In the genomic region with DNA sequence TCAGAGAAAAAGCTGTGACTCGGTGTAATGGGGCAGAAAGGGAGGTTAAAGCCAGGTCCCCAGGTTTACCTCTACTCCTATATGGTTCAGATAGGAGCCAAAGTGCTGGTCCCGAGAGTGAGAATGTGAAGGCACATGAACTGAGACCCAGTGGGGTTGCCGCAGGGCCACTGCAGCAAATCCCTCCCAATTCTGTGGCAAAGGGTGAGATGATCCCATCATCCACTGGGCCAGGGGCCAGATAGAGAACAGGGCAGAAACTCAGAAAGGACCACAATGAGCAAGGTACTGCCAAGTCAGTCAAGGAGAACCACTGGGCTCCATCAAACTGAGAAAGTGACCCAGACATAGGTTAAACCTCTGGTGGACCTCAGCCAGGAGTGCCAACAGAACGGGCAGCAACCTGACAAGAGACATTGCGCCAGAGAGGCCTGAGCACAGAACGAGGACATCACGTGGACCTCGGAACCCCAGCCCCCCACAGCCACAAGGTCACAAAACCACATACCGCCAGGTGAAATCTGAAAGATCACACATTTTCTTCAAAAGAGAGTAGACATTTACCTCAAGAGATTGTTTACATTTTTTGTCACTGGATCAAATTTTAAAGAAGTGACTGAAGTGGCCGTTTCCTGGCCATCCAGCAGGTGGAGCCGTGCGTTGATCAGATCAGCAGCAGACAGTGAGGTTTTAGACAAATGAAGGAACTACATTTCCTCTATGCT, we compare ENCODE assay signal across 8 cellular contexts. TPM values are rescaled to one million over a fixed set of nuclear protein-coding genes. Genes with fewer than 3 reads are reported as not detected.
DNase-seq lines count a peak whose midpoint lies in the region; ATAC-seq, FAIRE-seq and TF ChIP-seq lines count a peak whose summit lies in the region.

No MANE protein-coding gene starts in this region.

- TF ChIP-seq CTCF in A549 (IDR thresholded peaks at IDR 0.05): peak; percentile 91

- CTCF ChIA-PET in A549 (lab: Yijun Ruan, JAX): interaction anchor here (0.6 to 1.9 kb wide), 4 partner anchors 21 to 722 kb away, joined by 3 to 6 read pairs (median 5); no protein-coding TSS in a partner anchor
- CTCF ChIA-PET in activated CD4-positive, alpha-beta memory T cell treated with anti-CD3 and anti-CD28 coated beads, Interleukin-2, amount 10 ng/mL, durations not matched to agents 7 days and 5 days (lab: Charles Lee): interaction anchor here (2.1 to 3.0 kb wide), 2 partner anchors 32 to 161 kb away, joined by 8 to 12 read pairs; a partner anchor contains a TSS

- peak; percentile 67 to 76 for DNase-seq in A549 (ENCODE audit: low read depth in 1 of 2, low spot score in 1 of 2)
- peak; percentile 54 for DNase-seq in NCI-H774 (lab: John Stamatoyannopoulos, UW)
- peak; percentile 79 for DNase-seq in activated CD4-positive, alpha-beta memory T cell treated with anti-CD3 and anti-CD28 coated beads, Interleukin-2, amount 10 ng/mL, durations not matched to agents 7 days and 5 days
- DNase-seq in effector memory CD4-positive, alpha-beta T cell: peak; percentile 30 to 50 (median 33)
- DNase-seq in mesendoderm: peak; percentile 51
- DNase-seq in stimulated activated CD8-positive, alpha-beta memory T cell treated with anti-CD3 and anti-CD28 coated beads, Interleukin-4, amount 100 ng/mL, for 24 hours (ENCODE audit: low read depth): peak; percentile 52

- H3K27ac Mint-ChIP-seq in activated CD4-positive, alpha-beta memory T cell treated with anti-CD3 and anti-CD28 coated beads, Interleukin-2, amount 10 ng/mL, durations not matched to agents 7 days and 5 days: no peak overlapping the region

- no peaks in the 10 kb centered on the region for H3K9me3 ChIP-seq in A549
- no peaks in the 10 kb centered on the region for H3K9me3 ChIP-seq in effector memory CD4-positive, alpha-beta T cell (ENCODE audit: control insufficient read depth, low read length)

- H3K4me2 ChIP-seq in A549 (peak overlapping the region; percentile 56), mesendoderm (ENCODE audit: low read length) (no peak overlapping the region)

- H3K27ac ChIP-seq in A549 (no peak overlapping the region), mesendoderm (ENCODE audit: low read depth, low read length) (no peak overlapping the region)
- no peak overlapping the region for H3K27ac ChIP-seq in effector memory CD4-positive, alpha-beta T cell (ENCODE audit: insufficient read depth, low read length, poor library complexity, severe bottlenecking)

- no peak overlapping the region for H3K4me3 Mint-ChIP-seq in activated CD4-positive, alpha-beta memory T cell treated with anti-CD3 and anti-CD28 coated beads, Interleukin-2, amount 10 ng/mL, durations not matched to agents 7 days and 5 days

- no peak overlapping the region for H3K56ac ChIP-seq in mesendoderm (ENCODE audit: low read length)

- no peak overlapping the region for H2AK5ac ChIP-seq in mesendoderm (ENCODE audit: low read length)

- peak; percentile 36 for FAIRE-seq in A549 (lab: Jason Lieb, UNC)

- POLR2A ChIA-PET in A549 (lab: Yijun Ruan, JAX): no interaction called here
- POLR2A ChIA-PET in activated CD4-positive, alpha-beta memory T cell treated with anti-CD3 and anti-CD28 coated beads, Interleukin-2, amount 10 ng/mL, durations not matched to agents 7 days and 5 days (lab: Charles Lee): no interaction called here

- H2BK15ac ChIP-seq in mesendoderm (replicated peaks; ENCODE audit: low read depth): no peak overlapping the region

- no peaks in the 10 kb centered on the region for H3K9me3 Mint-ChIP-seq in activated CD4-positive, alpha-beta memory T cell treated with anti-CD3 and anti-CD28 coated beads, Interleukin-2, amount 10 ng/mL, durations not matched to agents 7 days and 5 days

- H3K4me3 ChIP-seq in A549 (no peak overlapping the region), mesendoderm (ENCODE audit: low read length) (no peak overlapping the region)
- H3K4me3 ChIP-seq in effector memory CD4-positive, alpha-beta T cell (ENCODE audit: insufficient read depth, low read depth, low read length, poor library complexity, severe bottlenecking): no peak overlapping the region

- H4K5ac ChIP-seq in mesendoderm (ENCODE audit: low read length): no peak overlapping the region

- ATAC-seq in A549: peak; percentile 93 to 96
- ATAC-seq in GM18505 (IDR thresholded peaks at IDR 0.05; ENCODE audit: unreplicated experiment): peak; percentile 70
- ATAC-seq in HG03378 (IDR thresholded peaks at IDR 0.05; ENCODE audit: unreplicated experiment): peak; percentile 59

- no peak overlapping the region for H3K9ac ChIP-seq in mesendoderm (ENCODE audit: low read length)

- no peak for TF ChIP-seq EP300 in A549 (IDR thresholded peaks at IDR 0.05)

- WGBS in A549 (ENCODE audit: missing lambda C conversion rate): 22% methylated on average over 12 of the region's 12 CpGs
- no CpG with 5 or more reads among the region's 12 CpGs for WGBS in mesendoderm (ENCODE audit: extremely low coverage, insufficient coverage, low lambda C conversion rate)

- no peaks in the 10 kb centered on the region for H3K79me2 ChIP-seq in mesendoderm (ENCODE audit: control insufficient read depth, insufficient read depth, low read length)

- H3K27me3 Mint-ChIP-seq in activated CD4-positive, alpha-beta memory T cell treated with anti-CD3 and anti-CD28 coated beads, Interleukin-2, amount 10 ng/mL, durations not matched to agents 7 days and 5 days: peaks cover 11% of the 10 kb centered on the region

- H3K4me1 ChIP-seq in A549 (no peaks in the 10 kb centered on the region), mesendoderm (ENCODE audit: control insufficient read depth, low read depth, low read length) (no peaks in the 10 kb centered on the region)
- H3K4me1 ChIP-seq in effector memory CD4-positive, alpha-beta T cell (ENCODE audit: control insufficient read depth, insufficient read depth, low read length, poor library complexity, severe bottlenecking): no peaks in the 10 kb centered on the region

- H3K36me3 Mint-ChIP-seq in activated CD4-positive, alpha-beta memory T cell treated with anti-CD3 and anti-CD28 coated beads, Interleukin-2, amount 10 ng/mL, durations not matched to agents 7 days and 5 days (ENCODE audit: low read depth): no peaks in the 10 kb centered on the region

- H3K23ac ChIP-seq in mesendoderm (ENCODE audit: low read length): no peak overlapping the region

- no peak overlapping the region for H3K18ac ChIP-seq in mesendoderm (ENCODE audit: low read length)

- no peaks in the 10 kb centered on the region for H3K79me1 ChIP-seq in mesendoderm (ENCODE audit: low read length)

- H3K27me3 ChIP-seq in effector memory CD4-positive, alpha-beta T cell (replicated peaks; ENCODE audit: control insufficient read depth, insufficient read depth, low read length, poor library complexity, severe bottlenecking): no peaks in the 10 kb centered on the region
- H3K27me3 ChIP-seq in mesendoderm (ENCODE audit: insufficient read depth, low read length, poor library complexity): no peaks in the 10 kb centered on the region

- no peak overlapping the region for H3K4ac ChIP-seq in mesendoderm (ENCODE audit: low read depth, low read length)

- H2BK120ac ChIP-seq in mesendoderm (ENCODE audit: low read depth, low read length): no peak overlapping the region

- H4K8ac ChIP-seq in mesendoderm (ENCODE audit: low read depth, low read length): no peak overlapping the region

- TF ChIP-seq RAD21 in A549 (conservative IDR thresholded peaks at IDR 0.05 in 1 of 2, IDR thresholded peaks at IDR 0.05 in 1 of 2): peak; percentile 75

- no peaks in the 10 kb centered on the region for H3K36me3 ChIP-seq in effector memory CD4-positive, alpha-beta T cell (ENCODE audit: control insufficient read depth, insufficient read depth, low read length)
- H3K36me3 ChIP-seq in mesendoderm (ENCODE audit: control insufficient read depth, insufficient read depth, low read length): no peaks in the 10 kb centered on the region

- H3K4me1 Mint-ChIP-seq in activated CD4-positive, alpha-beta memory T cell treated with anti-CD3 and anti-CD28 coated beads, Interleukin-2, amount 10 ng/mL, durations not matched to agents 7 days and 5 days: no peaks in the 10 kb centered on the region

- TF ChIP-seq POLR2A in A549 (IDR thresholded peaks at IDR 0.05; ENCODE audit: low read length): no peak
- no peak for TF ChIP-seq POLR2A in GM18505 (IDR thresholded peaks at IDR 0.05; ENCODE audit: borderline replicate concordance, extremely low read depth, insufficient read depth, insufficient read length)

- no peak overlapping the region for H2BK5ac ChIP-seq in mesendoderm (ENCODE audit: low read length)

TF ChIP-seq in A549, 52 proteins besides CTCF, POLR2A, EP300 and RAD21:
- TF ChIP-seq MYC (IDR thresholded peaks at IDR 0.05; ENCODE audit: borderline replicate concordance, low read length) (no peak), SMC3 (IDR thresholded peaks at IDR 0.05) (peak; percentile 89), FOSB (CRISPR knock-in tag; IDR thresholded peaks at IDR 0.05) (no peak), CEBPB (IDR thresholded peaks at IDR 0.05) (peak; percentile 30 to 50; a peak in 2 of 4 replicates)

RNA-seq across cellular contexts. Expression of a gene that starts 20.5 kb away (rescaled TPM):
- polyA plus RNA-seq in A549 (2011; rRNA removed): 6.0 and 8.1 TPM in 2 replicates
- 0.75 and 0.93 TPM in 2 replicates for polyA plus RNA-seq in A549 (2012; cell fraction: cytosol; rRNA removed)
- 0.72 and 1.0 TPM in 2 replicates for polyA plus RNA-seq in A549 (2012; cell fraction: nucleus; rRNA removed)
- polyA plus RNA-seq in A549 (2017; fragmentation: RNase III; extraction: RNeasy Plus Mini Kit Qiagen cat#74134 plus additional on column Dnase treatment): 3.1 to 4.4 TPM (median 3.9 TPM) in 3 replicates
- polyA minus RNA-seq in A549 (2011; rRNA and poly(A)+ RNA removed): 11.8 and 13.6 TPM in 2 replicates
- total RNA-seq in activated CD4-positive, alpha-beta memory T cell treated with anti-CD3 and anti-CD28 coated beads, Interleukin-2, amount 10 ng/mL, durations not matched to agents 7 days and 5 days: 10 to 100 TPM; 31.7 to 36.3 TPM
- 4.6 TPM for polyA plus RNA-seq in mesendoderm (2013, experiment 1 of 2)
- 4.7 TPM for polyA plus RNA-seq in mesendoderm (2013, experiment 2 of 2)
